8 cellular contexts compared by ENCODE assay signal in the genomic region with DNA sequence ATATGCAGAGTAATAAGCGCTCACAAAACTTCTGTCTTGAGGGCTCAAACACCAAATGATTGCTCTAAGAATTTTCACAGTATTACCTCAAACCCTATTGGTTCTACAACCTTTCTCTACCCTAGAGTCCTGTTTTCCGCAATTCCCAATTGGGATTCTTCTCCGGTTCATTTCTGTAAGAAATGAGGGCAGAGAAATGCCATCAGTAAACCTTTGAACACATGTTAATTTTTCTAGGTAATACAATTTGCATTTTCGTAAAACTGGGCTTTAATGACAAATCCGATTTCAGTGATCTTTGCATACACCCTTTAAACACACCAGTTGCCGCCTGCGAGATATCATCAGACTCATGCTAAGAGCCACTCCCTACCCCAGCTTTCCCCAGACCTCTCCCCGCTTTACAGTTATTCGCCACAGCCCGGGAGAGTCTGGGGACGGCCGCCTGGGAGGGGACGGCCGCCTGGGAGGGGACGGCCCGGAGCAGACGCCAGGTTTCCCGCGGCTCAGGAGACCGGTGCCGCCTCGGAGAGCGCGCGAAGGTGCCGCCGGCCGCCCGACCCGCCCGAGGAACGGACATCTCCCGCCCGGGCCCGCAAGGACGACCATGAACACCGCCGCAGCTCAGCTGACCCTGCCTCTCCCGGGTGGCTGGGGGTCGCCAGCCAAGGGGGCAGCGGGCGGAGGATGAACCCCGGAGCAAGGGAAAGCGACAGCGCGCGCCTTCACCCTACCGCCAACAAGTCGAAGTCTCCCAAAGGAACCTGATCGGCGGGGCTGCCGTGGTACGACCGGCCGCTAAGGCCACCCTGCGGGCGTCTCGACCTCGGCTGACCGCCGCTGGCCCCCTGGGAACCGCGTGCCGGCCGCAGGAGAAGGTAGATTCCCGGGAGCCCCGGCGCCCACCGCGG. TPM values are rescaled to one million over a fixed set of nuclear protein-coding genes. Genes with fewer than 3 reads are reported as not detected.
A peak's percentile ranks its signal among the peaks of the same experiment; 100 is the strongest.
DNase-seq lines count a peak whose midpoint lies in the region; ATAC-seq and TF ChIP-seq lines count a peak whose summit lies in the region.

No MANE protein-coding gene starts in this region.

- intact Hi-C loops in CD4-positive, alpha-beta memory T cell (cut with micrococcal nuclease): loop anchor here (1.0 kb wide), 1 partner anchor 1595 kb away; no protein-coding TSS in a partner anchor
- intact Hi-C loops in posterior vena cava (cut with DNase I): no loop called here

- peak overlapping the region; percentile 86 to 99 (median 95) for H3K27ac Mint-ChIP-seq in CD4-positive, alpha-beta memory T cell

- POLR2A ChIA-PET in CD4-positive, alpha-beta memory T cell (lab: Charles Lee; ENCODE audit: partially characterized antibody): no interaction called here

- H3K27me3 Mint-ChIP-seq in CD4-positive, alpha-beta memory T cell: no peaks in the 10 kb centered on the region

- H3K27ac ChIP-seq in CD4-positive, alpha-beta memory T cell (ENCODE audit: low read depth, low read length): peak overlapping the region; percentile 95

- peak overlapping the region; percentile 90 to 97 (median 94) for H3K4me3 Mint-ChIP-seq in CD4-positive, alpha-beta memory T cell

- H3K4me1 Mint-ChIP-seq in CD4-positive, alpha-beta memory T cell: peaks cover 19 to 34% (median 24%) of the 10 kb centered on the region in 4 donors

- no peaks in the 10 kb centered on the region for H3K27me3 ChIP-seq in CD4-positive, alpha-beta memory T cell (ENCODE audit: insufficient read depth, low read length)

- ATAC-seq in GM18861 (IDR thresholded peaks at IDR 0.05; ENCODE audit: unreplicated experiment) (peak; percentile 29), HG03039 (IDR thresholded peaks at IDR 0.05; ENCODE audit: unreplicated experiment) (peak; percentile 36), omental fat pad (ENCODE audit: low FRiP score) (peak; percentile 79)

- peaks cover 0 to 9% of the 10 kb centered on the region in 2 donors for H3K36me3 Mint-ChIP-seq in CD4-positive, alpha-beta memory T cell

- no peak for TF ChIP-seq CTCF in omental fat pad (IDR thresholded peaks at IDR 0.05)

- H3K36me3 ChIP-seq in CD4-positive, alpha-beta memory T cell (ENCODE audit: insufficient read depth, low read length): no peaks in the 10 kb centered on the region

- H3K4me1 ChIP-seq in CD4-positive, alpha-beta memory T cell (ENCODE audit: insufficient read depth, low read length): peaks cover 31% of the 10 kb centered on the region

- CTCF ChIA-PET in CD4-positive, alpha-beta memory T cell (lab: Charles Lee; ENCODE audit: partially characterized antibody): no interaction called here

- DNase-seq in CD4-positive, alpha-beta memory T cell: no peak
- DNase-seq in NCI-H460 (ENCODE audit: extremely low read depth, low read depth) (peak; percentile 41), globus pallidus (ENCODE audit: low spot score) (peak; percentile 15), omental fat pad (ENCODE audit: low spot score) (no peak), posterior vena cava (ENCODE audit: low spot score) (no peak)
- DNase-seq in activated gamma-delta T cell treated with anti-CD3 and anti-CD28 coated beads, Interleukin-2, amount 50 U/mL, for 16 hours (ENCODE audit: low read depth): peak; percentile 10

- H3K4me3 ChIP-seq in CD4-positive, alpha-beta memory T cell (ENCODE audit: low read length in 2 of 2): peak overlapping the region; percentile 86 to 90

- no peaks in the 10 kb centered on the region for H3K9me3 Mint-ChIP-seq in CD4-positive, alpha-beta memory T cell

- no peaks in the 10 kb centered on the region for H3K9me3 ChIP-seq in CD4-positive, alpha-beta memory T cell (ENCODE audit: control insufficient read depth in 1 of 2, low read length in 2 of 2)

RNA-seq across cellular contexts. Expression of a gene that starts 0.5 kb away (rescaled TPM):
- 10 to 100 TPM; 19.1 to 19.2 TPM for total RNA-seq in CD4-positive, alpha-beta memory T cell
- polyA plus RNA-seq in CD4-positive, alpha-beta memory T cell: 10 to 100 TPM in 1 of 2 donors, 1 to 10 TPM in 1; 4.8 to 15.8 TPM
- 30.2 and 37.5 TPM in 2 replicates for total RNA-seq in NCI-H460 (2014; rRNA removed; shearing (Covaris generic))
- polyA plus RNA-seq in NCI-H460 (2014; cell fraction: nucleus; rRNA removed): 32.2 and 40.0 TPM in 2 replicates
- total RNA-seq in omental fat pad (10 to 100 TPM in 3 of 4 donors, 1 to 10 TPM in 1; 8.9 to 18.6 (median 12.0) TPM), posterior vena cava (10 to 100 TPM; 10.5 to 13.8 TPM)

RNA-seq across cellular contexts. Expression of a gene that starts 0.8 kb away (rescaled TPM):
- total RNA-seq in CD4-positive, alpha-beta memory T cell: 1 to 10 TPM; 6.2 TPM
- polyA plus RNA-seq in CD4-positive, alpha-beta memory T cell: under 1 TPM; 0.22 to 0.65 TPM
- 17.5 and 20.1 TPM in 2 replicates for total RNA-seq in NCI-H460 (2014; rRNA removed; shearing (Covaris generic))
- polyA plus RNA-seq in NCI-H460 (2014; cell fraction: nucleus; rRNA removed): 45.3 and 47.5 TPM in 2 replicates
- 1 to 10 TPM; 2.3 to 8.8 (median 6.7) TPM for total RNA-seq in omental fat pad
- total RNA-seq in posterior vena cava: 1 to 10 TPM; 3.1 to 3.5 TPM

Comparison
In these comparisons a context has a peak if more than half of its experiments do, and no peak if none do; other contexts are left out.
1. DNase-seq: peak in NCI-H460 (single experiment), activated gamma-delta T cell treated with anti-CD3 and anti-CD28 coated beads, Interleukin-2, amount 50 U/mL, for 16 hours (single experiment) and globus pallidus (single experiment); none in CD4-positive, alpha-beta memory T cell (0 of 5), omental fat pad (single experiment) and posterior vena cava (single experiment).
2. ATAC-seq: peak in every context shown above with its lines; median percentile 79 in omental fat pad; 36 in HG03039; 29 in GM18861.